23 cellular contexts compared by ENCODE assay signal in genomic region chr6:70563540-70563939, GRCh38. TPM values are rescaled to one million over a fixed set of nuclear protein-coding genes. Genes with fewer than 3 reads are reported as not detected.
DNase-seq lines count a peak whose midpoint lies in the region; ATAC-seq and TF ChIP-seq lines count a peak whose summit lies in the region.
"Had no signal": no experiment of that assay in that cellular context is flagged by ENCODE, and none has a peak within 500 bp of the region (broad histone marks: within the 10 kb centered on the region; RNA-seq: fewer than 3 reads in every experiment).

No MANE protein-coding gene starts in this region.

- no peak for DNase-seq in H9
- DNase-seq in fibroblast of peridontal ligament (ENCODE audit: extremely low read depth): peak; percentile 72
- DNase-seq in skeletal muscle cell (ENCODE audit: low read depth): peak; percentile 79
- no peak for DNase-seq in stimulated activated naive B cell treated with anti-CD40 and anti-IgM and Interleukin-4, amounts not matched to agents 10 μg/mL and 1 μg/mL and 100 μg/mL, for 72 hours
- no peak for DNase-seq in OCI-LY7 (ENCODE audit: low spot score)
- DNase-seq in NCI-H774 (lab: John Stamatoyannopoulos, UW): no peak
- DNase-seq: activated CD4-positive, alpha-beta T cell treated with anti-CD3 and anti-CD28 coated beads, Interleukin-2, amount 50 U/mL, for 48 hours; activated effector memory CD4-positive, alpha-beta T cell treated with anti-CD3 and anti-CD28 coated beads, Interleukin-2, amount 50 U/mL, for 16 hours; AML-193; central memory CD4-positive, alpha-beta T cell; DND-41; dorsolateral prefrontal cortex; left cardiac atrium; naive thymus-derived CD4-positive, alpha-beta T cell; NCI-H146; SIG-M5; transverse colon had no signal

- H3K36me3 ChIP-seq in OCI-LY7 (ENCODE audit: insufficient read depth, low read length): peaks cover 4% of the 10 kb centered on the region
- H3K36me3 ChIP-seq: transverse colon had no signal

- ATAC-seq in activated T-helper 17 cell treated with anti-CD3 and anti-CD28 coated beads, Interleukin-2, amount 50 U/mL, for 72 hours (replicated peaks): peak; percentile 67
- no peak for ATAC-seq in stimulated activated naive B cell treated with anti-CD40 and anti-IgM and Interleukin-4, amounts not matched to agents 10 μg/mL and 1 μg/mL and 100 μg/mL, for 72 hours (replicated peaks)
- ATAC-seq in GM21529 (IDR thresholded peaks at IDR 0.05; ENCODE audit: unreplicated experiment): no peak
- ATAC-seq: left cardiac atrium; naive thymus-derived CD4-positive, alpha-beta T cell had no signal

- no peak overlapping the region for H4K5ac ChIP-seq in H9 (ENCODE audit: insufficient read length, low read depth, low read length)

- H3K14ac ChIP-seq in H9 (ENCODE audit: insufficient read depth, low read length): no peak overlapping the region

- H3K27me3 Mint-ChIP-seq in H9 (ENCODE audit: low read depth): peaks cover 8% of the 10 kb centered on the region
- H3K27me3 Mint-ChIP-seq in activated T-helper 17 cell treated with anti-CD3 and anti-CD28 coated beads, Interleukin-2, amount 50 U/mL, for 72 hours: no peaks in the 10 kb centered on the region
- no peaks in the 10 kb centered on the region for H3K27me3 Mint-ChIP-seq in stimulated activated naive B cell treated with anti-CD40 and anti-IgM and Interleukin-4, amounts not matched to agents 10 μg/mL and 1 μg/mL and 100 μg/mL, for 72 hours
- H3K27me3 Mint-ChIP-seq: stimulated activated naive CD8-positive, alpha-beta T cell treated with anti-CD3 and anti-CD28 coated beads, Interleukin-15, Interleukin-2, amounts not matched to agents 100 ng/mL and 50 ng/mL, for 24 hours had no signal

- H3K4me2 ChIP-seq in H9 (ENCODE audit: insufficient read depth, insufficient read length, low read length) (no peak overlapping the region), OCI-LY7 (ENCODE audit: low read length) (no peak overlapping the region)

- H2AK5ac ChIP-seq in H9 (ENCODE audit: insufficient read length, low read length): no peak overlapping the region

- no peak overlapping the region for H3K9ac ChIP-seq in H9 (ENCODE audit: extremely low read depth, insufficient read length, low read length)
- H3K9ac ChIP-seq: parathyroid adenoma had no signal

- H3K27ac ChIP-seq in H9 (ENCODE audit: insufficient read length, low read depth, low read length) (no peak overlapping the region), OCI-LY7 (ENCODE audit: low read depth, low read length, poor library complexity, severe bottlenecking) (no peak overlapping the region)
- H3K27ac ChIP-seq: epithelial cell of prostate, HL-60, parathyroid adenoma, transverse colon had no signal

- TF ChIP-seq CTCF in H9 (conservative IDR thresholded peaks at IDR 0.05): no peak
- TF ChIP-seq CTCF in OCI-LY7 (conservative IDR thresholded peaks at IDR 0.05; ENCODE audit: low read length): no peak

- H3K79me2 ChIP-seq in H9 (ENCODE audit: insufficient read depth, low read length): no peaks in the 10 kb centered on the region
- peaks cover 9% of the 10 kb centered on the region; the same call in 1 of the 2 replicates for H3K79me2 ChIP-seq in OCI-LY7 (ENCODE audit: insufficient read depth, low read depth, low read length)
- H3K79me2 ChIP-seq: parathyroid adenoma had no signal

- peaks cover 3% of the 10 kb centered on the region for H3K4me1 ChIP-seq in H9 (ENCODE audit: insufficient read depth, low read length)
- peaks cover 5% of the 10 kb centered on the region for H3K4me1 ChIP-seq in OCI-LY7 (ENCODE audit: insufficient read depth, low read length, poor library complexity, severe bottlenecking)

- POLR2A ChIA-PET in OCI-LY7 (lab: Charles Lee): interaction anchor here (0.6 kb wide), 2 partner anchors 69 to 453 kb away, joined by 3 to 7 read pairs; no protein-coding TSS in a partner anchor

- no peak overlapping the region for H3K4ac ChIP-seq in H9 (ENCODE audit: low read depth, low read length)

- no peak overlapping the region for H3K56ac ChIP-seq in H9 (ENCODE audit: insufficient read length, low read depth, low read length)

- no peak overlapping the region for H3K23ac ChIP-seq in H9 (ENCODE audit: insufficient read length, low read depth, low read length)

- no TSS peak for BruUV-seq in OCI-LY7 (replicated peaks; lab: Mats Ljungman, UMichigan)

- no peak overlapping the region for H4K8ac ChIP-seq in H9 (replicated peaks; ENCODE audit: insufficient read length, low read depth, low read length)

- no peaks in the 10 kb centered on the region for H3K79me1 ChIP-seq in H9 (ENCODE audit: insufficient read depth, low read depth, low read length, poor library complexity, severe bottlenecking)

- H2AFZ ChIP-seq in H9 (ENCODE audit: low read length): no peak overlapping the region
- H2AFZ ChIP-seq in OCI-LY7 (ENCODE audit: low read length): no peak overlapping the region
- H2AFZ ChIP-seq: parathyroid adenoma had no signal

- H3K9me3 ChIP-seq in H9 (ENCODE audit: control insufficient read depth, low read depth, low read length): no peaks in the 10 kb centered on the region
- H3K9me3 ChIP-seq in OCI-LY7 (ENCODE audit: low read length): no peaks in the 10 kb centered on the region
- H3K9me3 ChIP-seq: transverse colon had no signal

- CTCF ChIA-PET in OCI-LY7 (lab: Charles Lee; ENCODE audit: unreplicated experiment): no interaction called here

- no peaks in the 10 kb centered on the region for H3K27me3 ChIP-seq in H9 (ENCODE audit: insufficient read depth, low read length)
- H3K27me3 ChIP-seq: dorsolateral prefrontal cortex, transverse colon had no signal

- no peak overlapping the region for H3T11ph ChIP-seq in H9 (ENCODE audit: low read length)

- no peak overlapping the region for H3K18ac ChIP-seq in H9 (ENCODE audit: insufficient read length, low read depth, low read length)

- H4K91ac ChIP-seq in H9 (ENCODE audit: insufficient read length, low read depth, low read length): no peak overlapping the region

- peak overlapping the region in 2 of 3 experiments; percentile 11 to 31; a peak in 2 of 7 replicates for H3K27ac Mint-ChIP-seq in H9
- no peak overlapping the region for H3K27ac Mint-ChIP-seq in activated T-helper 17 cell treated with anti-CD3 and anti-CD28 coated beads, Interleukin-2, amount 50 U/mL, for 72 hours
- no peak overlapping the region for H3K27ac Mint-ChIP-seq in stimulated activated naive B cell treated with anti-CD40 and anti-IgM and Interleukin-4, amounts not matched to agents 10 μg/mL and 1 μg/mL and 100 μg/mL, for 72 hours
- H3K27ac Mint-ChIP-seq: naive thymus-derived CD4-positive, alpha-beta T cell; stimulated activated naive CD8-positive, alpha-beta T cell treated with anti-CD3 and anti-CD28 coated beads, Interleukin-15, Interleukin-2, amounts not matched to agents 100 ng/mL and 50 ng/mL, for 24 hours had no signal

- peaks cover 15 to 18% of the 10 kb centered on the region in 2 experiments for H3K4me1 Mint-ChIP-seq in H9
- peaks cover 7% of the 10 kb centered on the region for H3K4me1 Mint-ChIP-seq in activated T-helper 17 cell treated with anti-CD3 and anti-CD28 coated beads, Interleukin-2, amount 50 U/mL, for 72 hours
- peaks cover 4 to 8% of the 10 kb centered on the region in 2 donors for H3K4me1 Mint-ChIP-seq in stimulated activated naive B cell treated with anti-CD40 and anti-IgM and Interleukin-4, amounts not matched to agents 10 μg/mL and 1 μg/mL and 100 μg/mL, for 72 hours

- H3K4me3 ChIP-seq in skeletal muscle cell (ENCODE audit: low read depth, low read length): no peak overlapping the region
- no peak overlapping the region for H3K4me3 ChIP-seq in OCI-LY7 (ENCODE audit: low read depth, low read length, poor library complexity, severe bottlenecking)
- H3K4me3 ChIP-seq: dorsolateral prefrontal cortex, transverse colon had no signal

- no peak overlapping the region for H2BK20ac ChIP-seq in H9 (ENCODE audit: low read depth, low read length, poor library complexity, severe bottlenecking)

- H2BK15ac ChIP-seq in H9 (ENCODE audit: low read depth, low read length): no peak overlapping the region

- intact Hi-C loops in OCI-LY7 (cut with micrococcal nuclease; ENCODE audit: unreplicated experiment): no loop called here

- H3K23me2 ChIP-seq in H9 (ENCODE audit: insufficient read length, low read depth, low read length, poor library complexity, severe bottlenecking): no peaks in the 10 kb centered on the region

- H2BK5ac ChIP-seq in H9 (ENCODE audit: insufficient read length, low read length): no peak overlapping the region

- H3K4me3 Mint-ChIP-seq in H9: no peak overlapping the region; a peak in 1 of 5 replicates
- H3K4me3 Mint-ChIP-seq in activated T-helper 17 cell treated with anti-CD3 and anti-CD28 coated beads, Interleukin-2, amount 50 U/mL, for 72 hours: peak overlapping the region; percentile 9
- no peak overlapping the region for H3K4me3 Mint-ChIP-seq in stimulated activated naive B cell treated with anti-CD40 and anti-IgM and Interleukin-4, amounts not matched to agents 10 μg/mL and 1 μg/mL and 100 μg/mL, for 72 hours
- H3K4me3 Mint-ChIP-seq: stimulated activated naive CD8-positive, alpha-beta T cell treated with anti-CD3 and anti-CD28 coated beads, Interleukin-15, Interleukin-2, amounts not matched to agents 100 ng/mL and 50 ng/mL, for 24 hours had no signal

- peaks cover 0 to 2% of the 10 kb centered on the region in 2 experiments; a peak in 1 of 5 replicates for H3K9me3 Mint-ChIP-seq in H9
- H3K9me3 Mint-ChIP-seq in activated T-helper 17 cell treated with anti-CD3 and anti-CD28 coated beads, Interleukin-2, amount 50 U/mL, for 72 hours: no peaks in the 10 kb centered on the region
- no peaks in the 10 kb centered on the region for H3K9me3 Mint-ChIP-seq in stimulated activated naive B cell treated with anti-CD40 and anti-IgM and Interleukin-4, amounts not matched to agents 10 μg/mL and 1 μg/mL and 100 μg/mL, for 72 hours
- H3K9me3 Mint-ChIP-seq: naive thymus-derived CD4-positive, alpha-beta T cell; stimulated activated naive CD8-positive, alpha-beta T cell treated with anti-CD3 and anti-CD28 coated beads, Interleukin-15, Interleukin-2, amounts not matched to agents 100 ng/mL and 50 ng/mL, for 24 hours had no signal

- WGBS in H9 (ENCODE audit: extremely low coverage, insufficient read length, low lambda C conversion rate): no CpG with 5 or more reads among the region's 6 CpGs

- H2BK120ac ChIP-seq in H9 (ENCODE audit: low read depth, low read length, poor library complexity, severe bottlenecking): no peak overlapping the region

- no peak overlapping the region for H2BK12ac ChIP-seq in H9 (ENCODE audit: insufficient read length, low read depth, low read length)

- H3K36me3 Mint-ChIP-seq in H9 (ENCODE audit: insufficient read depth in 1 of 3, low read depth in 3 of 3): peaks cover 6 to 11% (median 7%) of the 10 kb centered on the region in 3 experiments; a peak in 6 of 7 replicates
- no peaks in the 10 kb centered on the region for H3K36me3 Mint-ChIP-seq in activated T-helper 17 cell treated with anti-CD3 and anti-CD28 coated beads, Interleukin-2, amount 50 U/mL, for 72 hours (ENCODE audit: low read depth)
- H3K36me3 Mint-ChIP-seq in stimulated activated naive B cell treated with anti-CD40 and anti-IgM and Interleukin-4, amounts not matched to agents 10 μg/mL and 1 μg/mL and 100 μg/mL, for 72 hours: peaks cover 0 to 3% of the 10 kb centered on the region in 2 donors

- H3K9me2 ChIP-seq in OCI-LY7 (ENCODE audit: insufficient read depth, low read length): no peaks in the 10 kb centered on the region

- H4K20me1 ChIP-seq in H9 (ENCODE audit: control insufficient read depth, insufficient read depth, insufficient read length): no peaks in the 10 kb centered on the region
- H4K20me1 ChIP-seq in OCI-LY7 (ENCODE audit: insufficient read depth, low read length): no peaks in the 10 kb centered on the region

RNA-seq across cellular contexts. Expression of gene SDHAF4, which starts 3.2 kb away (rescaled TPM):
- total RNA-seq in H9 (2021): 9.2 and 9.9 TPM in 2 replicates
- 10 to 100 TPM in 1 of 2 donors, 1 to 10 TPM in 1; 9.7 to 10.1 TPM for total RNA-seq in activated T-helper 17 cell treated with anti-CD3 and anti-CD28 coated beads, Interleukin-2, amount 50 U/mL, for 72 hours
- 9.6 and 10.4 TPM in 2 replicates for total RNA-seq in OCI-LY7 (2014; rRNA removed; shearing (Covaris generic))
- 15.4 and 19.3 TPM in 2 replicates for total RNA-seq in OCI-LY7 (2022)

Comparison
In these comparisons a context has a peak if more than half of its experiments do, and no peak if none do; other contexts are left out.
1. DNase-seq: peak in fibroblast of peridontal ligament (single experiment) and skeletal muscle cell (single experiment); none in H9 (single experiment), stimulated activated naive B cell treated with anti-CD40 and anti-IgM and Interleukin-4, amounts not matched to agents 10 μg/mL and 1 μg/mL and 100 μg/mL, for 72 hours (single experiment), OCI-LY7 (single experiment) and NCI-H774 (single experiment).
2. H3K27ac Mint-ChIP-seq: peak in H9 (2 of 3); none in activated T-helper 17 cell treated with anti-CD3 and anti-CD28 coated beads, Interleukin-2, amount 50 U/mL, for 72 hours (single experiment) and stimulated activated naive B cell treated with anti-CD40 and anti-IgM and Interleukin-4, amounts not matched to agents 10 μg/mL and 1 μg/mL and 100 μg/mL, for 72 hours (single experiment).